ENCODE assay signal across 14 cellular contexts in the genomic region with DNA sequence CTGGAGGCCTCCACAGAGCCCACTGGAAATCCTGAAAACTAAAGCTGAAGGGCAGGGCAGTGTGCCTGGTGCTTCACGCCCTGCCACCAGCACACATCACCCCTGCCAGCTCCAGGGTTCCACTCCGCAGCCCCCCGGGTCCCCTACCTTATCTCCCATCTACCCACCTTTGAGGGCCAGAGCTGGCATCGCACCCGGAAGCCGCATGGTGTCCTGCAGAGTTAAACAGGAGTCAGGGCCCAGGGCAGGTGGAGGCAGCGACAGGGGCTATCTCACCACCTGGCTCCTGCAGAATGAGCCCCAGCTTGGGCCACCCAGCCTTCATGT. TPM values are rescaled to one million over a fixed set of nuclear protein-coding genes. Genes with fewer than 3 reads are reported as not detected.
DNase-seq lines count a peak whose midpoint lies in the region; ATAC-seq and TF ChIP-seq lines count a peak whose summit lies in the region.
"Had no signal": no experiment of that assay in that cellular context is flagged by ENCODE, and none has a peak within 500 bp of the region (broad histone marks: within the 10 kb centered on the region; RNA-seq: fewer than 3 reads in every experiment).

No MANE protein-coding gene starts in this region.

- H3K4me2 ChIP-seq in BLaER1: peak overlapping the region; percentile 100

- no peak overlapping the region for H3K4me3 ChIP-seq in BLaER1
- peak overlapping the region in 1 of 3 donors; percentile 23 for H3K4me3 ChIP-seq in right lobe of liver
- no peak overlapping the region for H3K4me3 ChIP-seq in skin epidermis

- intact Hi-C loops in right lobe of liver (cut with DNase I): loop anchor here in 1 of 2 donors (10.0 kb wide), 1 partner anchor 78 kb away; no protein-coding TSS in a partner anchor
- intact Hi-C loops in activated naive CD4-positive, alpha-beta T cell treated with anti-CD3 and anti-CD28 coated beads for 36 hours (cut with micrococcal nuclease): no loop called here

- H3K27me3 ChIP-seq in BLaER1 (no peaks in the 10 kb centered on the region), right lobe of liver (no peaks in the 10 kb centered on the region)

- no peaks in the 10 kb centered on the region for H3K36me3 Mint-ChIP-seq in activated naive CD4-positive, alpha-beta T cell treated with anti-CD3 and anti-CD28 coated beads for 36 hours (ENCODE audit: low read depth)

- peaks cover 100% of the 10 kb centered on the region for H3K4me1 ChIP-seq in BLaER1
- peaks cover 0 to 52% (median 28%) of the 10 kb centered on the region in 4 donors for H3K4me1 ChIP-seq in right lobe of liver

- H3K9me3 Mint-ChIP-seq in activated naive CD4-positive, alpha-beta T cell treated with anti-CD3 and anti-CD28 coated beads for 36 hours: no peaks in the 10 kb centered on the region

- DNase-seq in right lobe of liver (no peak), NCI-H1105 (lab: John Stamatoyannopoulos, UW) (no peak), GM10266 (ENCODE audit: extremely low spot score) (no peak)
- no peak for DNase-seq in activated naive CD4-positive, alpha-beta T cell treated with anti-CD3 and anti-CD28 coated beads for 36 hours
- DNase-seq: activated effector memory CD4-positive, alpha-beta T cell treated with anti-CD3 and anti-CD28 coated beads, Interleukin-2, amount 50 U/mL, for 16 hours; DMS 273 treated with DMSO at 0.1 percent for 48 hours; effector CD4-positive, alpha-beta T cell; NCI-H1694 had no signal

- H3K27ac ChIP-seq in BLaER1: peak overlapping the region; percentile 93
- peak overlapping the region; percentile 37 for H3K27ac ChIP-seq in angular gyrus (ENCODE audit: low read depth, low read length)
- H3K27ac ChIP-seq in right lobe of liver: peak overlapping the region in 2 of 3 donors; percentile 93 to 98
- peak overlapping the region in 11 of 21 experiments; percentile 4 to 89 (median 28) for H3K27ac ChIP-seq in skin epidermis

- no peak for TF ChIP-seq POLR2A in right lobe of liver (IDR thresholded peaks at IDR 0.05)

- ATAC-seq in right lobe of liver (no peak), GM19035 (IDR thresholded peaks at IDR 0.05; ENCODE audit: unreplicated experiment) (no peak)

- CTCF ChIA-PET in activated naive CD4-positive, alpha-beta T cell treated with anti-CD3 and anti-CD28 coated beads for 36 hours (lab: Charles Lee): interaction anchor here (0.5 kb wide), 1 partner anchor 783 kb away, joined by 3 read pairs; no protein-coding TSS in a partner anchor

- H3K9me3 ChIP-seq in BLaER1: no peaks in the 10 kb centered on the region
- no peaks in the 10 kb centered on the region for H3K9me3 ChIP-seq in right lobe of liver

- H3K36me3 ChIP-seq in BLaER1 (peaks cover 59% of the 10 kb centered on the region), right lobe of liver (no peaks in the 10 kb centered on the region)

- H3K4me1 Mint-ChIP-seq in activated naive CD4-positive, alpha-beta T cell treated with anti-CD3 and anti-CD28 coated beads for 36 hours (ENCODE audit: low read depth): no peaks in the 10 kb centered on the region

- H4K20me1 ChIP-seq in BLaER1: no peaks in the 10 kb centered on the region

- H3K27ac Mint-ChIP-seq in activated naive CD4-positive, alpha-beta T cell treated with anti-CD3 and anti-CD28 coated beads for 36 hours: no peak overlapping the region

- no peak for TF ChIP-seq CTCF in right lobe of liver (IDR thresholded peaks at IDR 0.05)
- no peak for TF ChIP-seq CTCF in GM10266 (IDR thresholded peaks at IDR 0.05; ENCODE audit: control insufficient read depth, insufficient read depth, low read depth, missing control alignments)

- 40% methylated on average over 1 of the region's 7 CpGs for WGBS in right lobe of liver (ENCODE audit: insufficient coverage, low coverage, low lambda C conversion rate, missing lambda C conversion rate)

- no peak overlapping the region for H3K4me3 Mint-ChIP-seq in activated naive CD4-positive, alpha-beta T cell treated with anti-CD3 and anti-CD28 coated beads for 36 hours

- peak overlapping the region; percentile 82; the same call in 1 of the 2 replicates for H3K9ac ChIP-seq in BLaER1

- no peaks in the 10 kb centered on the region for H3K27me3 Mint-ChIP-seq in activated naive CD4-positive, alpha-beta T cell treated with anti-CD3 and anti-CD28 coated beads for 36 hours (ENCODE audit: low read depth)

RNA-seq across cellular contexts. Expression of gene PDGFRB, which starts 18.8 kb away (rescaled TPM):
- 10 to 100 TPM in 2 of 6 experiments, 1 to 10 TPM in 4; 6.8 to 19.5 (median 9.4) TPM for total RNA-seq in right lobe of liver
- total RNA-seq in activated naive CD4-positive, alpha-beta T cell treated with anti-CD3 and anti-CD28 coated beads for 36 hours: 1 to 10 TPM in 1 of 2 experiments, under 1 TPM in 1; 0.14 to 1.0 TPM

RNA-seq across cellular contexts. Expression of gene CDX1, which starts 29.8 kb away (rescaled TPM):
- total RNA-seq in right lobe of liver: not detected
- not detected for total RNA-seq in activated naive CD4-positive, alpha-beta T cell treated with anti-CD3 and anti-CD28 coated beads for 36 hours
- total RNA-seq: NCI-H460, subcutaneous adipose tissue had no signal

RNA-seq across cellular contexts. Expression of gene CSF1R, which starts 50.5 kb away (rescaled TPM):
- 10 to 100 TPM; 13.0 to 45.1 (median 16.3) TPM for total RNA-seq in right lobe of liver
- 1 to 10 TPM in 1 of 2 experiments, under 1 TPM in 1; 0.94 to 1.8 TPM for total RNA-seq in activated naive CD4-positive, alpha-beta T cell treated with anti-CD3 and anti-CD28 coated beads for 36 hours
- total RNA-seq: NCI-H460 had no signal

RNA-seq across cellular contexts. Expression of gene SLC6A7, which starts 53.1 kb away (rescaled TPM):
- total RNA-seq in right lobe of liver: not detected
- total RNA-seq in activated naive CD4-positive, alpha-beta T cell treated with anti-CD3 and anti-CD28 coated beads for 36 hours: not detected

Comparison
In these comparisons a context has a peak if more than half of its experiments do, and no peak if none do; other contexts are left out.
1. H3K27ac ChIP-seq: peak in every context shown above with its lines; median percentile 96 in right lobe of liver; 93 in BLaER1; 37 in angular gyrus; 28 in skin epidermis.
2. RNA of gene CSF1R, which starts 50.5 kb away (total RNA-seq): 13.0 to 45.1 TPM in right lobe of liver; 0.94 to 1.8 TPM in activated naive CD4-positive, alpha-beta T cell treated with anti-CD3 and anti-CD28 coated beads for 36 hours; every median in the first group is over 4 times any median in the second.